ENCODE assay signal across 1 cellular context in genomic region chr20:23492292-23492691, GRCh38.
TF ChIP-seq lines count a peak whose summit lies in the region.

No MANE protein-coding gene starts in this region.

TF ChIP-seq in GM12878, 131 proteins besides CTCF, POLR2A, EP300 and RAD21:
- no peak for TF ChIP-seq IKZF1 (conservative IDR thresholded peaks at IDR 0.05)
- no peak for TF ChIP-seq MEF2B (IDR thresholded peaks at IDR 0.05; ENCODE audit: partially characterized antibody, poor library complexity, severe bottlenecking)
- no peak for TF ChIP-seq WRNIP1 (IDR thresholded peaks at IDR 0.05; ENCODE audit: borderline replicate concordance, low read depth, low read length)
- no peak for TF ChIP-seq NBN (IDR thresholded peaks at IDR 0.05)
- TF ChIP-seq HDAC6 (IDR thresholded peaks at IDR 0.05; ENCODE audit: unreplicated experiment) = no peak
- TF ChIP-seq STAT3 (IDR thresholded peaks at IDR 0.05; ENCODE audit: low read depth, low read length) = no peak
- no peak for TF ChIP-seq ZNF592 (IDR thresholded peaks at IDR 0.05)
TF ChIP-seq in GM12878: peak in this region for 0.
